In the genomic region with DNA sequence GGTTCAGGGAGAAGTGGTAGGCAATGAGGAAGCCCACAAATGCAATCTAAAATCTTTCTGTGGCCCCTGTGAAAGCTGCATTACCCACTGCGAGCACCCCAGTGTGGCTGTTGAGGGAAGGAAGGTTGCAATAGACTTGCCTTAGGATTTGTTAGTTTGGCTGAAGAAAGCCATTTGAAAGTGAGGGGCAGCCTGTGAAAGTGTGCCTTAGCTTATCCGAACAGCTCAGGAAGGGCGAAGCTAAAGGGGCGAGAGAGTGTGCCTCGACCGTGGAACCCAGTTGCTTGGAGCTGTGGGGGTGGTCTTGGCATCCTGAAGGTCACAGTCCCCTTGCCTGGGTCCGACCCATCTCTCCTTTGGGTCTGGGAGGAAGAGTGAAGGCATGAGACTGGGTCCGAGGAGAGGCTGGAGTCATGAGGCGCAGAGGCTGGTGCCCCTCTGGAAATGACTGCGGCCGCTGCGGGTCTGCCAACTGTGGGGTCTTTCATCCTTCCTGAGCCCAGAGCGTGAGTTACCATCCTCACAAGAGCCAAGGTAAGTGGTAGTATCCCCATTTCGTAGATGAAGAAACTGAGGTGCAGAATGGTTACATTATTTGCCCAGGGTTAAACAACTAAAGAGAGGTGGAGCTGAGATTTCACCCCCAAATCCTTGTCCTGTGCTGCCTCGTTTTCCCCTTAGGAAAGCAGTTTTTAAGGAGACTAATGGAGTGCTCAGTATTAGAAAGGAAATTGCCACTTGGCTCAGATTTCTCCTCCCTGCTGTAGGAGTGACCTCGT, we compare ENCODE assay signal across 10 cellular contexts. TPM values are rescaled to one million over a fixed set of nuclear protein-coding genes. Genes with fewer than 3 reads are reported as not detected.
A peak's percentile ranks its signal among the peaks of the same experiment; 100 is the strongest.
DNase-seq lines count a peak whose midpoint lies in the region; ATAC-seq and TF ChIP-seq lines count a peak whose summit lies in the region.
"Had no signal": no experiment of that assay in that cellular context is flagged by ENCODE, and none has a peak within 500 bp of the region (broad histone marks: within the 10 kb centered on the region; RNA-seq: fewer than 3 reads in every experiment).

No MANE protein-coding gene starts in this region.

- no peak overlapping the region for H3K4me2 ChIP-seq in PC-3 (ENCODE audit: low read length)

- H3K27me3 ChIP-seq in BJ (ENCODE audit: control insufficient read depth, insufficient read depth, low read length), result no peaks in the 10 kb centered on the region
- no peaks in the 10 kb centered on the region for H3K27me3 ChIP-seq in esophagus squamous epithelium
- H3K27me3 ChIP-seq in prostate gland (replicated peaks; ENCODE audit: insufficient read depth), result no peaks in the 10 kb centered on the region
- no peaks in the 10 kb centered on the region for H3K27me3 ChIP-seq in PC-3 (ENCODE audit: low read length)
- H3K27me3 ChIP-seq: cardiac muscle cell had no signal

- CTCF ChIA-PET in BJ (lab: Yijun Ruan, JAX) (interaction anchor here (0.8 to 4.7 kb wide), 9 partner anchors 8 to 269 kb away, joined by 3 to 40 read pairs (median 3); no protein-coding TSS in a partner anchor), PC-3 (lab: Charles Lee) (no interaction called here)

- TF ChIP-seq CTCF in BJ (IDR thresholded peaks at IDR 0.05; ENCODE audit: insufficient read depth, low read depth, low read length) (no peak), esophagus squamous epithelium (IDR thresholded peaks at IDR 0.05) (no peak), prostate gland (IDR thresholded peaks at IDR 0.05) (no peak), PC-3 (conservative IDR thresholded peaks at IDR 0.05; ENCODE audit: low read depth, low read length) (no peak)

- H3K9ac ChIP-seq in SK-N-MC (ENCODE audit: insufficient read length) (no peak overlapping the region), PC-3 (ENCODE audit: low read length) (no peak overlapping the region)

- H3K27ac ChIP-seq in SK-N-MC (peak overlapping the region; percentile 74), esophagus squamous epithelium (peak overlapping the region; percentile 13 to 95 (median 92)), prostate gland (peak overlapping the region; percentile 86 to 92), PC-3 (ENCODE audit: low read length) (no peak overlapping the region)

- H2AFZ ChIP-seq in PC-3 (ENCODE audit: low read length), result no peak overlapping the region

- H3K9me2 ChIP-seq in PC-3 (replicated peaks; ENCODE audit: low read length), result no peaks in the 10 kb centered on the region

- DNase-seq in BJ (ENCODE audit: low read depth) (no peak), SK-N-MC (ENCODE audit: low read depth, low spot score) (no peak), esophagus squamous epithelium (lab: John Stamatoyannopoulos, UW) (no peak), prostate gland (ENCODE audit: low spot score) (no peak), PC-3 (no peak)
- DNase-seq in activated effector memory CD4-positive, alpha-beta T cell treated with anti-CD3 and anti-CD28 coated beads, Interleukin-2, amount 50 U/mL, for 16 hours, result no peak
- DNase-seq: NCI-H2171 had no signal

- TF ChIP-seq POLR2A in esophagus squamous epithelium (IDR thresholded peaks at IDR 0.05) (no peak), prostate gland (IDR thresholded peaks at IDR 0.05) (no peak)

- BruUV-seq in PC-3 (replicated peaks; lab: Mats Ljungman, UMichigan), result no TSS peak

- H3K9me3 ChIP-seq in SK-N-MC (ENCODE audit: low read depth, low read length) (no peaks in the 10 kb centered on the region), esophagus squamous epithelium (no peaks in the 10 kb centered on the region), prostate gland (no peaks in the 10 kb centered on the region), PC-3 (ENCODE audit: low read length) (no peaks in the 10 kb centered on the region)

- 79% methylated on average over 9 to 15 of the region's 16 CpGs for WGBS in esophagus squamous epithelium, 2 donors
- 64% methylated on average over 16 of the region's 16 CpGs for WGBS in prostate gland

- H4K20me1 ChIP-seq in PC-3 (ENCODE audit: low read length), result no peaks in the 10 kb centered on the region

- ATAC-seq in HG03457 (IDR thresholded peaks at IDR 0.05; ENCODE audit: unreplicated experiment) (no peak), PC-3 (no peak), HG03135 (IDR thresholded peaks at IDR 0.05; ENCODE audit: unreplicated experiment) (no peak)

- peaks cover 41 to 88% (median 45%) of the 10 kb centered on the region in 3 donors for H3K4me1 ChIP-seq in esophagus squamous epithelium
- H3K4me1 ChIP-seq in prostate gland (replicated peaks), result peaks cover 12% of the 10 kb centered on the region
- H3K4me1 ChIP-seq in PC-3 (ENCODE audit: insufficient read depth, low read length), result peaks cover 23% of the 10 kb centered on the region

- intact Hi-C loops in esophagus squamous epithelium (cut with DNase I), result no loop called here
- intact Hi-C loops in prostate gland (cut with DNase I), result loop anchor here (10.0 kb wide), 1 partner anchor 128 kb away; no protein-coding TSS in a partner anchor
- intact Hi-C loops in PC-3 (cut with micrococcal nuclease), result no loop called here

- no peaks in the 10 kb centered on the region for H3K36me3 ChIP-seq in BJ (ENCODE audit: control insufficient read depth, insufficient read depth, low read length)
- H3K36me3 ChIP-seq in SK-N-MC (ENCODE audit: insufficient read depth, low read length), result no peaks in the 10 kb centered on the region
- no peaks in the 10 kb centered on the region for H3K36me3 ChIP-seq in esophagus squamous epithelium
- no peaks in the 10 kb centered on the region for H3K36me3 ChIP-seq in prostate gland
- no peaks in the 10 kb centered on the region for H3K36me3 ChIP-seq in PC-3 (ENCODE audit: low read depth, low read length)
- H3K36me3 ChIP-seq: cardiac muscle cell had no signal

- POLR2A ChIA-PET in BJ (lab: Charles Lee) (no interaction called here), PC-3 (lab: Charles Lee; ENCODE audit: unreplicated experiment) (interaction anchor here (0.5 to 0.6 kb wide), 2 partner anchors 21 to 66 kb away, joined by 6 to 7 read pairs; no protein-coding TSS in a partner anchor)

- H3K4me3 ChIP-seq in BJ (ENCODE audit: low read depth, low read length) (peak overlapping the region; percentile 36), SK-N-MC (no peak overlapping the region), esophagus squamous epithelium (no peak overlapping the region), prostate gland (no peak overlapping the region), PC-3 (ENCODE audit: low read length) (no peak overlapping the region)
- H3K4me3 ChIP-seq: cardiac muscle cell had no signal

- H3K79me2 ChIP-seq in PC-3 (ENCODE audit: low read length), result peaks cover 74% of the 10 kb centered on the region

- peaks cover 5% of the 10 kb centered on the region for H3F3A ChIP-seq in PC-3 (ENCODE audit: low read length, unreplicated experiment)

RNA-seq across cellular contexts. Expression of a gene that starts 24.4 kb away (rescaled TPM):
- 10.2 and 12.9 TPM in 2 replicates for polyA plus RNA-seq in BJ (2011; rRNA removed)
- 12.9 and 21.2 TPM in 2 replicates for polyA minus RNA-seq in BJ (2011; rRNA and poly(A)+ RNA removed)
- total RNA-seq in esophagus squamous epithelium (10 to 100 TPM; 15.8 to 37.9 (median 24.1) TPM), prostate gland (10 to 100 TPM; 26.0 to 33.1 TPM), PC-3 (2014; rRNA removed) (25.2 and 37.0 TPM in 2 replicates)

RNA-seq across cellular contexts. Expression of a gene that starts 25.3 kb away (rescaled TPM):
- 8.2 and 10.6 TPM in 2 replicates for polyA plus RNA-seq in BJ (2011; rRNA removed)
- polyA minus RNA-seq in BJ (2011; rRNA and poly(A)+ RNA removed), result 5.4 and 8.1 TPM in 2 replicates
- total RNA-seq in esophagus squamous epithelium (1 to 10 TPM; 6.3 to 8.8 (median 7.8) TPM), prostate gland (10 to 100 TPM; 12.3 to 12.6 TPM), PC-3 (2014; rRNA removed) (8.4 and 11.1 TPM in 2 replicates)

RNA-seq across cellular contexts. Expression of a gene that starts 35.1 kb away (rescaled TPM):
- 59.7 and 91.9 TPM in 2 replicates for polyA plus RNA-seq in BJ (2011; rRNA removed)
- 35.4 and 59.8 TPM in 2 replicates for polyA minus RNA-seq in BJ (2011; rRNA and poly(A)+ RNA removed)
- total RNA-seq in esophagus squamous epithelium, result 100 to 1,000 TPM in 1 of 4 donors, 10 to 100 TPM in 3; 54.2 to 118 (median 83.0) TPM
- total RNA-seq in prostate gland, result 10 to 100 TPM; 89.4 to 96.1 TPM
- 250 and 258 TPM in 2 replicates for total RNA-seq in PC-3 (2014; rRNA removed)

RNA-seq across cellular contexts. Expression of a gene that starts 56.9 kb away (rescaled TPM):
- polyA plus RNA-seq in BJ (2011; rRNA removed), result not detected in 2 replicates
- not detected in 2 replicates for polyA minus RNA-seq in BJ (2011; rRNA and poly(A)+ RNA removed)
- 100 to 1,000 TPM in 3 of 4 donors, 10 to 100 TPM in 1; 36.2 to 931 (median 809) TPM for total RNA-seq in esophagus squamous epithelium
- total RNA-seq in prostate gland, result 10 to 100 TPM; 30.5 to 43.7 TPM
- total RNA-seq in PC-3 (2014; rRNA removed), result 153 and 154 TPM in 2 replicates
- total RNA-seq: cardiac muscle cell had no signal
- polyA plus RNA-seq: cardiac muscle cell had no signal
